11 cellular contexts compared by ENCODE assay signal in the genomic region with DNA sequence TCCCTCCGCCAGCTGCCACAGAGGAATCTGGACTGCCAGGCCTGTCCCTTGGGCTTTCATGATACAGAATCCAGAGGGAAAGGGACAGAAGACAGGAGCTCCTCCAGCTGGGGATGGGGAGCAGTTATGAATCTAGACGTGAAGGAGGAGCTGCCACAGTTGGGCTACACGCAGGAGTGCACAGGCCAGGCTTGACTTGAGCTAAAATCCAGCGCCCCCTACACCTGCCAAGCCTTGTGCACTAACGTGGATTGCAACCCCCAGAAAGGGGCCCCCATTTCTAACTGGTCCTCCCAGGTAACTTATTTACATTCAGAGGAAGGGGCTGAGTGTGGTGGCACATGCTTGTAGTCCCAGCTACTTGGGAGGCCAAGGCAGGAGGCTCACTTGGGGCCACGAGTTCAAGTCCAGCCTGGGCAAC. TPM values are rescaled to one million over a fixed set of nuclear protein-coding genes. Genes with fewer than 3 reads are reported as not detected.
DNase-seq lines count a peak whose midpoint lies in the region; ATAC-seq lines count a peak whose summit lies in the region.
"Had no signal": no experiment of that assay in that cellular context is flagged by ENCODE, and none has a peak within 500 bp of the region (broad histone marks: within the 10 kb centered on the region; RNA-seq: fewer than 3 reads in every experiment).

No MANE protein-coding gene starts in this region.

- no peaks in the 10 kb centered on the region for H3K27me3 Mint-ChIP-seq in activated T-cell treated with anti-CD3 and anti-CD28 coated beads, Interleukin-2, amount 50 U/mL, for 24 hours
- no peaks in the 10 kb centered on the region for H3K27me3 Mint-ChIP-seq in activated naive CD8-positive, alpha-beta T cell treated with anti-CD3 and anti-CD28 coated beads for 36 hours

- DNase-seq in activated T-cell treated with anti-CD3 and anti-CD28 coated beads, Interleukin-2, amount 50 U/mL, for 24 hours: peak; percentile 30
- DNase-seq in activated T-cell treated with anti-CD3 and anti-CD28 coated beads, Interleukin-2, amount 50 U/mL, for 1 hour: no peak
- no peak for DNase-seq in activated naive CD8-positive, alpha-beta T cell treated with anti-CD3 and anti-CD28 coated beads for 36 hours
- DNase-seq in substantia nigra (lab: John Stamatoyannopoulos, UW) (no peak), kidney tubule cell (ENCODE audit: low spot score) (no peak), DMS153 treated with DMSO at 0.1 percent for 48 hours (lab: John Stamatoyannopoulos, UW; ENCODE audit: unreplicated experiment) (no peak), anterior cingulate cortex (lab: John Stamatoyannopoulos, UW) (no peak)
- DNase-seq: AML-193, NCI-H226 had no signal

- H3K27ac Mint-ChIP-seq in activated T-cell treated with anti-CD3 and anti-CD28 coated beads, Interleukin-2, amount 50 U/mL, for 24 hours: peak overlapping the region; percentile 81
- peak overlapping the region; percentile 84 for H3K27ac Mint-ChIP-seq in activated naive CD8-positive, alpha-beta T cell treated with anti-CD3 and anti-CD28 coated beads for 36 hours

- peaks cover 94% of the 10 kb centered on the region for H3K4me1 Mint-ChIP-seq in activated T-cell treated with anti-CD3 and anti-CD28 coated beads, Interleukin-2, amount 50 U/mL, for 24 hours (ENCODE audit: low read depth)
- peaks cover 77% of the 10 kb centered on the region for H3K4me1 Mint-ChIP-seq in activated naive CD8-positive, alpha-beta T cell treated with anti-CD3 and anti-CD28 coated beads for 36 hours

- peak; percentile 2 for ATAC-seq in HG03378 (IDR thresholded peaks at IDR 0.05; ENCODE audit: unreplicated experiment)

- H3K27ac ChIP-seq in substantia nigra (ENCODE audit: low read depth, low read length, poor library complexity, severe bottlenecking): peak overlapping the region; percentile 13

- H3K9me3 Mint-ChIP-seq in activated T-cell treated with anti-CD3 and anti-CD28 coated beads, Interleukin-2, amount 50 U/mL, for 24 hours: no peaks in the 10 kb centered on the region
- H3K9me3 Mint-ChIP-seq in activated naive CD8-positive, alpha-beta T cell treated with anti-CD3 and anti-CD28 coated beads for 36 hours: no peaks in the 10 kb centered on the region

- peak overlapping the region; percentile 2 for H3K4me3 Mint-ChIP-seq in activated T-cell treated with anti-CD3 and anti-CD28 coated beads, Interleukin-2, amount 50 U/mL, for 24 hours
- H3K4me3 Mint-ChIP-seq in activated naive CD8-positive, alpha-beta T cell treated with anti-CD3 and anti-CD28 coated beads for 36 hours: no peak overlapping the region

- H3K36me3 Mint-ChIP-seq in activated T-cell treated with anti-CD3 and anti-CD28 coated beads, Interleukin-2, amount 50 U/mL, for 24 hours (ENCODE audit: low read depth): peaks cover 63% of the 10 kb centered on the region
- H3K36me3 Mint-ChIP-seq in activated naive CD8-positive, alpha-beta T cell treated with anti-CD3 and anti-CD28 coated beads for 36 hours: peaks cover 29% of the 10 kb centered on the region

RNA-seq across cellular contexts. Expression of gene KLHL6, which starts 14.3 kb away (rescaled TPM):
- total RNA-seq in activated naive CD8-positive, alpha-beta T cell treated with anti-CD3 and anti-CD28 coated beads for 36 hours: 10 to 100 TPM; 26.6 to 26.8 TPM
- total RNA-seq: RPMI7951 had no signal
